Comparison of ENCODE assay signal across 5 cellular contexts in the genomic region with DNA sequence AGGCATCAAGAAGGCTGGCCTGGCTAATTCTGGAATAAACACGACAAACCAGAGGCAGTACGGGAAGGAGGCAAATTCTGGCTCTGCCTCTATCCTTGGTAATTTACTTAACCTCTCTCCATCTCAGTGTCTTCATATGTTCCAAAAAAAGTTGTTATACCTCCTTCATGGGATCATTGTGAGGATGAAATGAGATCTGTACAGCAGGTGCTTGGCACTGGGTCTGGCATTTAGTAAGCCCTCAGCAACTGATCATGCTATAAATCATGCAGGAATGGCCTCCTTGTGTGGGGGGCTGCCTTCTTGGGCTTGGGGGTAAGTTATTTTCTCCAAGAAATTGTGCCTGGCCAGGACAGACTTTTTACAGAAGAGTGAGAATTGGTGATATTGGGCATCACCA.
"Had no signal": no experiment of that assay in that cellular context is flagged by ENCODE, and none has a peak within 500 bp of the region (broad histone marks: within the 10 kb centered on the region; RNA-seq: fewer than 3 reads in every experiment).

No MANE protein-coding gene starts in this region.

- H3K4me1 Mint-ChIP-seq: GM23338, H9 had no signal

- ATAC-seq: GM23338 had no signal

- H3K4me3 Mint-ChIP-seq: GM23338, H9, IgD-negative memory B cell had no signal

- H3K9me3 Mint-ChIP-seq: GM23338, H9, IgD-negative memory B cell had no signal

- DNase-seq: H9, HCEC 1CT, KBM-7 had no signal

- H3K4me3 ChIP-seq: GM23338 had no signal

- H3K27ac Mint-ChIP-seq: GM23338, H9 had no signal

- H3K36me3 Mint-ChIP-seq: IgD-negative memory B cell had no signal
